ENCODE assay signal across 18 cellular contexts in the genomic region with DNA sequence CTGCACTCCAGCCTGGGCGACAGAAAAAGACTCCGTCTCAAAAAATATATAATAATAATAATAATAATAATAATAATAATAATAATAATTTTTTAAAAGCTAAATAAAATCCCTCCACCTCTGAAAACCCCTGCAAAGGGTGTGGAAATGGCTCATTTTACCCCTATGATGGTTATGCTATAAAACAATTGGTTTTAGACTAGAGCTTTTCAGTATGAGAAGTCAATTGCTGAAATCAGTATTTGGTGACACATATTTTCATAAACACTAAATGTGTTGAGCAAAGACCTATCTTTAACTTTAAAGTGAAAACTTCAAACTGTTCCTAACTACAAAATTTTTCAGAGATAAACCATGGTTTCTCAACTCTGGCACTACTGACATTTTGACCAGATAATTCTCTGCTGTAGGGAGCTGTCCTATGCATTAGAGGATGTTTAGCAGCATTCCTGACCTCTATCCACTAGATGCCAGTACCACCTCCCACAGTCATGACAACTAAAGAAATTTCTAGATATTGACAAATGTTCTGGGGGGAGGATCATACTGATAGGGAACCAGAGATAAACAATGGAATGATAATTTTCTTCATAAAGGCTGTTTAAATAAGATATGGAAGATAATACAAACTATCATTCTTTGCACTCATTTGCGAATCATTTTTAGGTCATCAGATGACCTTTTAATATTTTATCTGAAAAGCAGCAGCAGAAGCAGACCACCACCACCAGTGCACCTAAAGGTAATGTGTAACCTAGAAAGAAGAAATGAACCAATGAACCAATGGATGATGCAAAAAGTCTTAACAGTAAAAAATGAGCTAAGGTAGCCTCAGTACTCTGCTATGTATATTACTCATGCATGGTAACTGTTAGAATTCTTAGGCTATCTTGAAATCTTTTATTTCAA. TPM values are rescaled to one million over a fixed set of nuclear protein-coding genes. Genes with fewer than 3 reads are reported as not detected.
DNase-seq lines count a peak whose midpoint lies in the region; ATAC-seq, FAIRE-seq and TF ChIP-seq lines count a peak whose summit lies in the region.
"Had no signal": no experiment of that assay in that cellular context is flagged by ENCODE, and none has a peak within 500 bp of the region (broad histone marks: within the 10 kb centered on the region; RNA-seq: fewer than 3 reads in every experiment).

No MANE protein-coding gene starts in this region.

- H3K9me3 Mint-ChIP-seq in astrocyte (ENCODE audit: unreplicated experiment) (no peaks in the 10 kb centered on the region), neural progenitor cell (peaks cover 1% of the 10 kb centered on the region)
- H3K9me3 Mint-ChIP-seq: activated naive CD4-positive, alpha-beta T cell treated with anti-CD3 and anti-CD28 coated beads, Interleukin-2, amount 50 U/mL, for 72 hours; CD8-positive, alpha-beta memory T cell; IgD-negative memory B cell; T-helper 1 cell treated with Interleukin-12 subunit alpha and Interleukin-12 subunit beta and Interleukin-4 antibody, amounts not matched to agents 30 μg/mL and 1 μg/mL, for 36 hours had no signal

- H3K4me3 ChIP-seq in astrocyte (ENCODE audit: insufficient read depth, low read depth, low read length) (no peak overlapping the region), tibial artery (no peak overlapping the region), neural progenitor cell (no peak overlapping the region)
- H3K4me3 ChIP-seq: skin epidermis, thyroid gland had no signal

- peak; percentile 36 for DNase-seq in AG20443 (ENCODE audit: low spot score)
- DNase-seq in NCI-H226: peak; percentile 72
- peak; percentile 51 for DNase-seq in astrocyte (ENCODE audit: low read depth)
- DNase-seq in iris pigment epithelial cell (ENCODE audit: low read depth): peak; percentile 46
- no peak for DNase-seq in tibial artery
- DNase-seq in neural progenitor cell (ENCODE audit: low spot score): no peak
- DNase-seq: AML-193; CD8-positive, alpha-beta memory T cell; DND-41; NCI-H1436; stimulated activated naive CD8-positive, alpha-beta T cell treated with anti-CD3 and anti-CD28 coated beads, Interleukin-15, Interleukin-2, amounts not matched to agents 100 U/mL and 50 U/mL, for 24 hours; thyroid gland had no signal

- H3K4me2 ChIP-seq in astrocyte (ENCODE audit: low read length) (no peak overlapping the region), neural progenitor cell (no peak overlapping the region)

- H2AFZ ChIP-seq in astrocyte (ENCODE audit: low read depth, low read length): no peak overlapping the region
- no peak overlapping the region for H2AFZ ChIP-seq in neural progenitor cell (replicated peaks)

- peak; percentile 75 for FAIRE-seq in astrocyte (lab: Jason Lieb, UNC)

- H3K27me3 ChIP-seq in astrocyte (ENCODE audit: insufficient read depth, low read length): no peaks in the 10 kb centered on the region
- no peaks in the 10 kb centered on the region for H3K27me3 ChIP-seq in tibial artery
- H3K27me3 ChIP-seq in neural progenitor cell: no peaks in the 10 kb centered on the region
- H3K27me3 ChIP-seq: thyroid gland had no signal

- peaks cover 85% of the 10 kb centered on the region for H3K79me2 ChIP-seq in astrocyte (ENCODE audit: insufficient read depth, low read length)
- H3K79me2 ChIP-seq in neural progenitor cell (ENCODE audit: low read depth): peaks cover 56% of the 10 kb centered on the region

- ATAC-seq in GM21526 (IDR thresholded peaks at IDR 0.05; ENCODE audit: low FRiP score, unreplicated experiment): no peak
- ATAC-seq in HG02623 (IDR thresholded peaks at IDR 0.05; ENCODE audit: unreplicated experiment): no peak
- ATAC-seq: stimulated activated naive CD8-positive, alpha-beta T cell treated with anti-CD3 and anti-CD28 coated beads, Interleukin-15, Interleukin-2, amounts not matched to agents 100 U/mL and 50 U/mL, for 24 hours had no signal

- peaks cover 7% of the 10 kb centered on the region for H3K36me3 Mint-ChIP-seq in astrocyte (ENCODE audit: low read depth, unreplicated experiment)
- H3K36me3 Mint-ChIP-seq in neural progenitor cell: peaks cover 18% of the 10 kb centered on the region

- H3K9me3 ChIP-seq in astrocyte (ENCODE audit: insufficient read depth, low read depth, low read length): no peaks in the 10 kb centered on the region
- no peaks in the 10 kb centered on the region for H3K9me3 ChIP-seq in tibial artery
- no peaks in the 10 kb centered on the region for H3K9me3 ChIP-seq in neural progenitor cell (ENCODE audit: low read depth)
- H3K9me3 ChIP-seq: thyroid gland had no signal

- H3F3A ChIP-seq in neural progenitor cell (ENCODE audit: low read depth): no peaks in the 10 kb centered on the region

- H3K27ac ChIP-seq in astrocyte (ENCODE audit: low read depth, low read length) (peak overlapping the region; percentile 6), tibial artery (no peak overlapping the region), neural progenitor cell (no peak overlapping the region)
- H3K27ac ChIP-seq: skin epidermis, thyroid gland had no signal

- H3K4me1 Mint-ChIP-seq in astrocyte (ENCODE audit: low read depth, unreplicated experiment): peaks cover 15% of the 10 kb centered on the region
- H3K4me1 Mint-ChIP-seq in neural progenitor cell: no peaks in the 10 kb centered on the region

- H3K9ac ChIP-seq in astrocyte (ENCODE audit: low read length) (no peak overlapping the region), neural progenitor cell (no peak overlapping the region)

- no peak for TF ChIP-seq CTCF in astrocyte (IDR thresholded peaks at IDR 0.05; ENCODE audit: insufficient read depth, low read depth, low read length)
- no peak for TF ChIP-seq CTCF in tibial artery (IDR thresholded peaks at IDR 0.05)
- TF ChIP-seq CTCF in neural progenitor cell (IDR thresholded peaks at IDR 0.05): no peak

- H3K4me1 ChIP-seq in astrocyte (ENCODE audit: insufficient read depth, low read length): no peaks in the 10 kb centered on the region
- H3K4me1 ChIP-seq in tibial artery: peaks cover 0 to 7% (median 6%) of the 10 kb centered on the region in 4 donors
- no peaks in the 10 kb centered on the region for H3K4me1 ChIP-seq in neural progenitor cell

- peaks cover 72% of the 10 kb centered on the region for H4K20me1 ChIP-seq in astrocyte (ENCODE audit: insufficient read depth, low read length)
- H4K20me1 ChIP-seq in neural progenitor cell (ENCODE audit: low read depth): no peaks in the 10 kb centered on the region

- H3K4me3 Mint-ChIP-seq in astrocyte (ENCODE audit: unreplicated experiment) (no peak overlapping the region), neural progenitor cell (no peak overlapping the region)
- H3K4me3 Mint-ChIP-seq: CD8-positive, alpha-beta memory T cell; IgD-negative memory B cell; T-helper 1 cell treated with Interleukin-12 subunit alpha and Interleukin-12 subunit beta and Interleukin-4 antibody, amounts not matched to agents 30 μg/mL and 1 μg/mL, for 36 hours had no signal

- H3K27ac Mint-ChIP-seq in astrocyte (ENCODE audit: unreplicated experiment) (peak overlapping the region; percentile 87), neural progenitor cell (no peak overlapping the region)
- H3K27ac Mint-ChIP-seq: activated naive CD4-positive, alpha-beta T cell treated with anti-CD3 and anti-CD28 coated beads, Interleukin-2, amount 50 U/mL, for 72 hours; IgD-negative memory B cell; T-helper 1 cell treated with Interleukin-12 subunit alpha and Interleukin-12 subunit beta and Interleukin-4 antibody, amounts not matched to agents 30 μg/mL and 1 μg/mL, for 36 hours had no signal

- intact Hi-C loops in tibial artery (cut with DNase I; ENCODE audit: low total_unique reads): no loop called here

- H3K36me3 ChIP-seq in astrocyte (ENCODE audit: insufficient read depth, low read length) (no peaks in the 10 kb centered on the region), tibial artery (no peaks in the 10 kb centered on the region), neural progenitor cell (no peaks in the 10 kb centered on the region)
- H3K36me3 ChIP-seq: thyroid gland had no signal

- H3K27me3 Mint-ChIP-seq in astrocyte (ENCODE audit: low read depth, unreplicated experiment) (no peaks in the 10 kb centered on the region), neural progenitor cell (ENCODE audit: insufficient read depth, low read depth) (peaks cover 2% of the 10 kb centered on the region)
- H3K27me3 Mint-ChIP-seq: CD8-positive, alpha-beta memory T cell; IgD-negative memory B cell had no signal

RNA-seq across cellular contexts. Expression of gene PTPN9, which starts 13.8 kb away (rescaled TPM):
- total RNA-seq in astrocyte (34.7 and 37.5 TPM in 2 replicates), neural progenitor cell (ENCODE audit: low replicate concordance) (8.6 and 11.4 TPM in 2 replicates)

Comparison
In these comparisons a context has a peak if more than half of its experiments do, and no peak if none do; other contexts are left out.
1. DNase-seq: peak in AG20443 (single experiment), NCI-H226 (single experiment), astrocyte (single experiment) and iris pigment epithelial cell (single experiment); none in tibial artery (0 of 2) and neural progenitor cell (single experiment).